ENCODE assay signal across 9 cellular contexts in genomic region chr4:123588631-123589223, GRCh38.
DNase-seq lines count a peak whose midpoint lies in the region; ATAC-seq, FAIRE-seq and TF ChIP-seq lines count a peak whose summit lies in the region.
"Had no signal": no experiment of that assay in that cellular context is flagged by ENCODE, and none has a peak within 500 bp of the region (broad histone marks: within the 10 kb centered on the region; RNA-seq: fewer than 3 reads in every experiment).

No MANE protein-coding gene starts in this region.

- H3K27ac Mint-ChIP-seq in Calu3 (ENCODE audit: unreplicated experiment) (peak overlapping the region; percentile 98), natural killer cell (peak overlapping the region in 1 of 2 donors; percentile 38)

- no peak overlapping the region for H3K27ac ChIP-seq in GM12878 (ENCODE audit: control insufficient read depth, insufficient read depth)
- H3K27ac ChIP-seq: cardiac muscle cell had no signal

- POLR2A ChIA-PET in GM12878 (lab: Charles Lee): interaction anchor here (1.0 to 1.3 kb wide), 2 partner anchors 20 to 60 kb away, joined by 3 to 4 read pairs; no protein-coding TSS in a partner anchor

- H3K9me3 Mint-ChIP-seq in Calu3 (ENCODE audit: low read depth, unreplicated experiment): no peaks in the 10 kb centered on the region
- H3K9me3 Mint-ChIP-seq in natural killer cell: no peaks in the 10 kb centered on the region

- DNase-seq in Calu3 (peak; percentile 47), GM12878 (ENCODE audit: low read depth, low spot score) (peak; percentile 84), natural killer cell (no peak), ACHN (no peak), NCI-H2171 treated with DMSO at 0.1 percent for 48 hours (lab: John Stamatoyannopoulos, UW) (no peak), middle frontal gyrus (ENCODE audit: extremely low spot score, low spot score) (no peak)

- intact Hi-C loops in Calu3 (cut with micrococcal nuclease; ENCODE audit: unreplicated experiment) (loop anchor here (1.0 to 5.0 kb wide), 4 partner anchors 12 to 64 kb away; no protein-coding TSS in a partner anchor), GM12878 (cut with micrococcal nuclease; ENCODE audit: unreplicated experiment) (loop anchor here (2.0 to 5.0 kb wide), 4 partner anchors 18 to 146 kb away; no protein-coding TSS in a partner anchor), natural killer cell (cut with micrococcal nuclease) (no loop called here)

- TF ChIP-seq CTCF in Calu3 (IDR thresholded peaks at IDR 0.05; ENCODE audit: unreplicated experiment) (no peak), GM12878 (IDR thresholded peaks at IDR 0.05 in 2 of 3, conservative IDR thresholded peaks at IDR 0.05 in 1 of 3; ENCODE audit: control insufficient read depth in 2 of 3, extremely low read depth in 1 of 3, insufficient read depth in 1 of 3, low read depth in 3 of 3, low read length in 3 of 3) (no peak), natural killer cell (IDR thresholded peaks at IDR 0.05) (no peak)

- BruUV-seq in Calu3 (replicated peaks; lab: Mats Ljungman, UMichigan): TSS peak; percentile 77
- BruUV-seq in GM12878 (replicated peaks; lab: Mats Ljungman, UMichigan): no TSS peak

- TF ChIP-seq POLR2A in GM12878 (IDR thresholded peaks at IDR 0.05; ENCODE audit: low read depth, low read length): no peak

- TF ChIP-seq EP300 in GM12878 (IDR thresholded peaks at IDR 0.05; ENCODE audit: borderline replicate concordance in 1 of 2, control insufficient read depth in 1 of 2, low read depth in 2 of 2, low read length in 2 of 2): peak; percentile 85 to 86

- peaks cover 33% of the 10 kb centered on the region for H3K4me1 Mint-ChIP-seq in Calu3 (ENCODE audit: low read depth, unreplicated experiment)
- peaks cover 15 to 16% of the 10 kb centered on the region in 2 donors for H3K4me1 Mint-ChIP-seq in natural killer cell

- no peaks in the 10 kb centered on the region for H3K79me2 ChIP-seq in GM12878 (ENCODE audit: control insufficient read depth, insufficient read depth, low read length)

- peak overlapping the region; percentile 49 for H2AFZ ChIP-seq in GM12878 (ENCODE audit: control insufficient read depth, low read depth, low read length)

- H3K27me3 Mint-ChIP-seq in Calu3 (ENCODE audit: unreplicated experiment): no peaks in the 10 kb centered on the region
- H3K27me3 Mint-ChIP-seq in natural killer cell (ENCODE audit: low read depth in 2 of 2): no peaks in the 10 kb centered on the region

- FAIRE-seq in GM12878 (lab: Jason Lieb, UNC): peak; percentile 95

- peak overlapping the region; percentile 57 for H3K4me2 ChIP-seq in GM12878 (ENCODE audit: control insufficient read depth, insufficient read depth)

- H3K36me3 ChIP-seq in GM12878 (ENCODE audit: control insufficient read depth in 2 of 2, insufficient read depth in 2 of 2, low read length in 1 of 2): no peaks in the 10 kb centered on the region
- H3K36me3 ChIP-seq: cardiac muscle cell had no signal

- H3K4me1 ChIP-seq in GM12878 (ENCODE audit: control insufficient read depth, insufficient read depth, low read length): peaks cover 9% of the 10 kb centered on the region

- peak; percentile 75 for ATAC-seq in GM21381 (IDR thresholded peaks at IDR 0.05; ENCODE audit: unreplicated experiment)
- ATAC-seq in HG03469 (IDR thresholded peaks at IDR 0.05; ENCODE audit: unreplicated experiment): peak; percentile 74
- ATAC-seq in GM12878: peak; percentile 95
- peak; percentile 33 to 49 (median 37) for ATAC-seq in natural killer cell

- peaks cover 12% of the 10 kb centered on the region for H3K36me3 Mint-ChIP-seq in Calu3 (ENCODE audit: insufficient read depth, unreplicated experiment)
- no peaks in the 10 kb centered on the region for H3K36me3 Mint-ChIP-seq in natural killer cell

- WGBS in GM12878 (ENCODE audit: insufficient coverage, insufficient replicate concordance, low lambda C conversion rate, missing lambda C conversion rate): 0% methylated on average over 8 of the region's 8 CpGs

- RAD21 ChIA-PET in GM12878 (lab: Charles Lee; ENCODE audit: unreplicated experiment): interaction anchor here (1.0 to 3.9 kb wide), 11 partner anchors 11 to 191 kb away, joined by 3 to 31 read pairs (median 6); partner anchors contain the start of gene SPRY1

- in situ Hi-C loops in GM12878 (cut with MboI): no loop called here
- in situ Hi-C loops in ACHN (cut with HindIII; ENCODE audit: low pct_ligation_motif_present, low pct_unique_long_range_greater_than_20kb, low sequenced_read_pairs): no loop called here

- peak overlapping the region; percentile 4; the same call in 1 of the 2 replicates for H3K4me3 ChIP-seq in GM12878
- H3K4me3 ChIP-seq: cardiac muscle cell had no signal

- H4K20me1 ChIP-seq in GM12878 (ENCODE audit: control insufficient read depth, insufficient read depth): no peaks in the 10 kb centered on the region

- CTCF ChIA-PET in Calu3 (lab: Charles Lee) (interaction anchor here (0.6 to 2.0 kb wide), 8 partner anchors 11 to 192 kb away, joined by 3 to 7 read pairs (median 5); partner anchors contain the start of gene SPRY1), GM12878 (lab: Yijun Ruan, JAX) (interaction anchor here (0.8 to 3.7 kb wide), 9 partner anchors 14 to 189 kb away, joined by 3 to 19 read pairs (median 5); no protein-coding TSS in a partner anchor)

- H3K9me3 ChIP-seq in GM12878 (replicated peaks; ENCODE audit: control insufficient read depth, insufficient read depth, low read length): no peaks in the 10 kb centered on the region; the same call in 2 of the 3 replicates

- SMC1A ChIA-PET in GM12878 (lab: Charles Lee; ENCODE audit: uncharacterized antibody, unreplicated experiment): interaction anchor here (0.5 to 4.9 kb wide), 16 partner anchors 11 to 505 kb away, joined by 3 to 44 read pairs (median 3); partner anchors contain the start of gene SPRY1

- no peak overlapping the region for H3K9ac ChIP-seq in GM12878 (ENCODE audit: control insufficient read depth, insufficient read depth, low read length)

- H3K4me3 Mint-ChIP-seq in Calu3 (ENCODE audit: low read depth, unreplicated experiment) (peak overlapping the region; percentile 57), natural killer cell (no peak overlapping the region)

- TF ChIP-seq RAD21 in GM12878 (IDR thresholded peaks at IDR 0.05; ENCODE audit: insufficient read depth, low read depth, low read length): 0 out of 2 replicates have a peak, but pooled peaks have one; percentile 0

- no peaks in the 10 kb centered on the region for H3K27me3 ChIP-seq in GM12878 (replicated peaks in 1 of 2; ENCODE audit: control insufficient read depth in 2 of 2, insufficient read depth in 2 of 2, low read length in 1 of 2)
- H3K27me3 ChIP-seq: cardiac muscle cell had no signal

TF ChIP-seq in GM12878, 131 proteins besides CTCF, POLR2A, EP300 and RAD21 (continues in another document):
- no peak for TF ChIP-seq NRF1 (conservative IDR thresholded peaks at IDR 0.05; ENCODE audit: low read depth, low read length)
- TF ChIP-seq SKIL (IDR thresholded peaks at IDR 0.05; ENCODE audit: low read depth, poor library complexity, severe bottlenecking): peak; percentile 82
- no peak for TF ChIP-seq NKRF (conservative IDR thresholded peaks at IDR 0.05)
- no peak for TF ChIP-seq EZH2 (IDR thresholded peaks at IDR 0.05; ENCODE audit: borderline replicate concordance, control insufficient read depth, low read depth, low read length)
- TF ChIP-seq RAD51 (IDR thresholded peaks at IDR 0.05): no peak
- TF ChIP-seq SIN3A (IDR thresholded peaks at IDR 0.05; ENCODE audit: low read depth, low read length): no peak
- TF ChIP-seq BHLHE40 (IDR thresholded peaks at IDR 0.05; ENCODE audit: borderline replicate concordance in 1 of 2, low read depth in 2 of 2, low read length in 1 of 2): 0 out of 4 replicates have a peak, but pooled peaks of 1 of the 2 experiments have one; percentile 37
- no peak for TF ChIP-seq HDGF (IDR thresholded peaks at IDR 0.05)
- no peak for TF ChIP-seq POLR2AphosphoS5 (IDR thresholded peaks at IDR 0.05; ENCODE audit: low read length)
- no peak; the same call in 1 of the 2 replicates for TF ChIP-seq TCF7 (IDR thresholded peaks at IDR 0.05; ENCODE audit: borderline replicate concordance)
- TF ChIP-seq PAX8 (IDR thresholded peaks at IDR 0.05): no peak

Comparison
In these comparisons a context has a peak if more than half of its experiments do, and no peak if none do; other contexts are left out.
1. DNase-seq: peak in Calu3 (single experiment) and GM12878 (single experiment); none in natural killer cell (single experiment), ACHN (single experiment), NCI-H2171 treated with DMSO at 0.1 percent for 48 hours (single experiment) and middle frontal gyrus (single experiment).
2. ATAC-seq: peak in every context shown above with its lines; median percentile 95 in GM12878; 75 in GM21381; 74 in HG03469; 37 in natural killer cell.